Comparison of ENCODE assay signal across 21 cellular contexts in genomic region chr1:111938123-111938522, GRCh38. TPM values are rescaled to one million over a fixed set of nuclear protein-coding genes. Genes with fewer than 3 reads are reported as not detected.
"Had no signal": no experiment of that assay in that cellular context is flagged by ENCODE, and none has a peak within 500 bp of the region (broad histone marks: within the 10 kb centered on the region; RNA-seq: fewer than 3 reads in every experiment).

No MANE protein-coding gene starts in this region.

- H3K27ac ChIP-seq: brain microvascular endothelial cell, dorsolateral prefrontal cortex, heart right ventricle, transverse colon, vagina had no signal

- H3K4me1 ChIP-seq: transverse colon, vagina had no signal

- H3K4me3 ChIP-seq: ascending aorta, dorsolateral prefrontal cortex, heart right ventricle, mucosa of descending colon, smooth muscle cell, transverse colon, vagina had no signal

- H3K9me3 ChIP-seq: ascending aorta, heart right ventricle, mucosa of descending colon, transverse colon, vagina had no signal

- H3K36me3 ChIP-seq: ascending aorta, brain microvascular endothelial cell, heart right ventricle, transverse colon, vagina had no signal

- H3K27me3 ChIP-seq: ascending aorta, brain microvascular endothelial cell, dorsolateral prefrontal cortex, heart right ventricle, transverse colon, vagina had no signal

- ATAC-seq: effector memory CD8-positive, alpha-beta T cell; left colon; mucosa of descending colon; sciatic nerve; stimulated activated naive B cell treated with anti-CD40 and anti-IgM and Interleukin-4, amounts not matched to agents 10 μg/mL and 1 μg/mL and 100 μg/mL, for 72 hours had no signal

- DNase-seq: activated CD4-positive, alpha-beta memory T cell treated with anti-CD3 and anti-CD28 coated beads for 36 hours; activated CD4-positive, alpha-beta T cell treated with anti-CD3 and anti-CD28 coated beads for 4 hours; brain microvascular endothelial cell; central memory CD4-positive, alpha-beta T cell; dorsolateral prefrontal cortex; effector memory CD8-positive, alpha-beta T cell; heart right ventricle; islet precursor cell; left colon; mesenchymal stem cell; mucosa of descending colon; nucleus accumbens; stimulated activated CD4-positive, alpha-beta T cell treated with anti-CD3 and anti-CD28 coated beads, Interleukin-15, amount 100 ng/mL, for 24 hours; stimulated activated naive B cell treated with anti-CD40 and anti-IgM and Interleukin-4, amounts not matched to agents 10 μg/mL and 1 μg/mL and 100 μg/mL, for 72 hours; T1000; transverse colon had no signal

RNA-seq across cellular contexts. Expression of gene KCND3, which starts 51.3 kb away (rescaled TPM):
- total RNA-seq: activated CD4-positive, alpha-beta memory T cell treated with anti-CD3 and anti-CD28 coated beads for 36 hours; activated naive CD4-positive, alpha-beta T cell treated with anti-CD3 and anti-CD28 coated beads, Interleukin-2, amount 50 U/mL, for 72 hours had no signal
